1 cellular context compared by ENCODE assay signal in genomic region chr10:72351479-72351878, GRCh38.
TF ChIP-seq lines count a peak whose summit lies in the region.

No MANE protein-coding gene starts in this region.

TF ChIP-seq in H1, 55 proteins besides CTCF, POLR2A, EP300 and RAD21:
- TF ChIP-seq POLR2AphosphoS5 (IDR thresholded peaks at IDR 0.05; ENCODE audit: low read depth, low read length): peak; percentile 23; the same call in 1 of the 2 replicates
- TF ChIP-seq ATF2 (IDR thresholded peaks at IDR 0.05; ENCODE audit: low read length): no peak
